Comparison of ENCODE assay signal across 13 cellular contexts in the genomic region with DNA sequence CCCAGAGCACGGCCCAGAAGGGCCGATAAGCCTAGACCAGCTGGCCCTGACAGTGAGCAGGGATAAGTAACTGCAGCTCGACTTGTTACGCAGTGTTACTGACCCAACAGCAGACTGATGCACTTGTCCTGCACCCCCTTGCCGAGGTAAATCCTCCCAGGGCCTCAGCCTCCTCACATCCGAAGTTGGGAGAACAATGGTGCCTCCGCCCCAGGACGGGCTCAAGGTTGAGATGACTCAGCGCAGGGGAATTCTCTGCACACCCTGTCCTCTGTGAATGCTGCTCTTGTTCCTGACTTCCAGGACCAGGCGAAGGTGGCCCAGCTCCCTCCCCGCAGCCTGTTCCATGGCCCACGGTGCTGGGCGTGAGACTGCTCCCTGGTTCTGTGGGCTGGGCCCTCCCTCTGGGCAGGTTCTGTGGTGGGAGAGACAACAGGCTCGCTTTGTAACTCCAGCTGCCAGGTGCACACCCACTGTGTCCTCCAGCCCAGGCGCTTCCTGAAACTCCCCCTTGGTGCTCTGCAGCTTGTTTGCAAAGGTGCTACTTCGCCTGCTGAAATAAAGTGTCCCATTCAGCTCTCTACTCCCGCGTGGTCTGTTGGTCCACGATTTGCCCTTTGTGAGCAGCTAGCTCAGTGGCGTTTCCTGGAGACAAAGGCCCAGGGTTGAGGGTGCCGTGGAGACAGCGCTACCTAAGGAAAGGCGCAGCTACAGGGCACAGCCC. TPM values are rescaled to one million over a fixed set of nuclear protein-coding genes. Genes with fewer than 3 reads are reported as not detected.
A peak's percentile ranks its signal among the peaks of the same experiment; 100 is the strongest.
DNase-seq lines count a peak whose midpoint lies in the region; ATAC-seq and TF ChIP-seq lines count a peak whose summit lies in the region.
"Had no signal": no experiment of that assay in that cellular context is flagged by ENCODE, and none has a peak within 500 bp of the region (broad histone marks: within the 10 kb centered on the region; RNA-seq: fewer than 3 reads in every experiment).

No MANE protein-coding gene starts in this region.

- H3K4me2 ChIP-seq in mesendoderm (ENCODE audit: low read length): no peak overlapping the region

- no peaks in the 10 kb centered on the region for H3K79me1 ChIP-seq in mesendoderm (ENCODE audit: low read length)

- CTCF ChIA-PET in Calu3 (lab: Charles Lee): interaction anchor here (1.0 to 1.8 kb wide), 7 partner anchors 13 to 150 kb away, joined by 3 to 10 read pairs (median 4); no protein-coding TSS in a partner anchor

- H3K4me3 Mint-ChIP-seq in Calu3 (ENCODE audit: low read depth, unreplicated experiment): peak overlapping the region; percentile 7
- H3K4me3 Mint-ChIP-seq: CD14-positive monocyte; stimulated activated memory B cell treated with anti-CD40 and anti-IgM and Interleukin-4, amounts not matched to agents 10 μg/mL and 1 μg/mL and 100 μg/mL, for 72 hours had no signal

- H2BK5ac ChIP-seq in mesendoderm (ENCODE audit: low read length): no peak overlapping the region

- H3K4me1 ChIP-seq in body of pancreas (peaks cover 24% of the 10 kb centered on the region), mesendoderm (ENCODE audit: control insufficient read depth, low read depth, low read length) (no peaks in the 10 kb centered on the region)

- H3K18ac ChIP-seq in mesendoderm (ENCODE audit: low read length): no peak overlapping the region

- no peak overlapping the region for H4K8ac ChIP-seq in mesendoderm (ENCODE audit: low read depth, low read length)

- H2BK120ac ChIP-seq in mesendoderm (ENCODE audit: low read depth, low read length): no peak overlapping the region

- peak; percentile 81 for ATAC-seq in body of pancreas
- ATAC-seq in GM21723 (IDR thresholded peaks at IDR 0.05; ENCODE audit: unreplicated experiment): no peak
- no peak for ATAC-seq in HG02642 (IDR thresholded peaks at IDR 0.05; ENCODE audit: poor library complexity, unreplicated experiment)
- no peak for ATAC-seq in GM21576 (IDR thresholded peaks at IDR 0.05; ENCODE audit: unreplicated experiment)
- ATAC-seq: stimulated activated memory B cell treated with anti-CD40 and anti-IgM and Interleukin-4, amounts not matched to agents 10 μg/mL and 1 μg/mL and 100 μg/mL, for 72 hours had no signal

- peaks cover 0 to 7% (median 0%) of the 10 kb centered on the region in 3 donors for H3K9me3 ChIP-seq in body of pancreas

- 64 to 66% methylated on average over 21 to 23 of the region's 23 CpGs for WGBS in body of pancreas, 2 donors
- WGBS in mesendoderm (ENCODE audit: extremely low coverage, insufficient coverage, low lambda C conversion rate): no CpG with 5 or more reads among the region's 23 CpGs

- peaks cover 40% of the 10 kb centered on the region for H3K4me1 Mint-ChIP-seq in Calu3 (ENCODE audit: low read depth, unreplicated experiment)

- no peak overlapping the region for H4K5ac ChIP-seq in mesendoderm (ENCODE audit: low read length)

- peaks cover 8% of the 10 kb centered on the region for H3K9me3 Mint-ChIP-seq in Calu3 (ENCODE audit: low read depth, unreplicated experiment)

- DNase-seq in Calu3 (peak; percentile 94), NCI-H146 (lab: John Stamatoyannopoulos, UW) (peak; percentile 58), body of pancreas (peak; percentile 56 to 76 (median 70)), mesendoderm (peak; percentile 54), OCI-M2 (lab: John Stamatoyannopoulos, UW; ENCODE audit: unreplicated experiment) (no peak)

- H3K79me2 ChIP-seq in mesendoderm (ENCODE audit: control insufficient read depth, insufficient read depth, low read length): no peaks in the 10 kb centered on the region

- peak in 2 of 3 donors; percentile 48 to 53 for TF ChIP-seq POLR2A in body of pancreas (IDR thresholded peaks at IDR 0.05)

- H3K4ac ChIP-seq in mesendoderm (ENCODE audit: low read depth, low read length): no peak overlapping the region

- H3K27me3 ChIP-seq in body of pancreas: no peaks in the 10 kb centered on the region
- peaks cover 4% of the 10 kb centered on the region for H3K27me3 ChIP-seq in mesendoderm (ENCODE audit: insufficient read depth, low read length, poor library complexity)

- no peaks in the 10 kb centered on the region for H3K36me3 ChIP-seq in body of pancreas (replicated peaks in 1 of 2; ENCODE audit: insufficient read depth in 1 of 2, low read depth in 2 of 2)
- no peaks in the 10 kb centered on the region for H3K36me3 ChIP-seq in mesendoderm (ENCODE audit: control insufficient read depth, insufficient read depth, low read length)

- H3K9ac ChIP-seq in mesendoderm (ENCODE audit: low read length): no peak overlapping the region

- intact Hi-C loops in Calu3 (cut with micrococcal nuclease; ENCODE audit: unreplicated experiment) (loop anchor here (5.0 kb wide), 1 partner anchor 34 kb away; no protein-coding TSS in a partner anchor), body of pancreas (cut with DNase I) (no loop called here)

- peak overlapping the region; percentile 72 to 93 (median 87) for H3K27ac ChIP-seq in body of pancreas
- H3K27ac ChIP-seq in mesendoderm (ENCODE audit: low read depth, low read length): no peak overlapping the region

- H3K23ac ChIP-seq in mesendoderm (ENCODE audit: low read length): no peak overlapping the region

- no peak overlapping the region for H2BK15ac ChIP-seq in mesendoderm (replicated peaks; ENCODE audit: low read depth)

- no peak overlapping the region for H2AK5ac ChIP-seq in mesendoderm (ENCODE audit: low read length)

- H3K36me3 Mint-ChIP-seq in Calu3 (ENCODE audit: insufficient read depth, unreplicated experiment): peaks cover 15% of the 10 kb centered on the region
- H3K36me3 Mint-ChIP-seq: CD14-positive monocyte had no signal

- no TSS peak for BruUV-seq in Calu3 (replicated peaks; lab: Mats Ljungman, UMichigan)

- TF ChIP-seq CTCF in Calu3 (IDR thresholded peaks at IDR 0.05; ENCODE audit: unreplicated experiment): no peak
- TF ChIP-seq CTCF in body of pancreas (IDR thresholded peaks at IDR 0.05): no peak

- H3K56ac ChIP-seq in mesendoderm (ENCODE audit: low read length): no peak overlapping the region

- H3K4me3 ChIP-seq in body of pancreas: no peak overlapping the region
- H3K4me3 ChIP-seq in mesendoderm (ENCODE audit: low read length): no peak overlapping the region

- H3K27me3 Mint-ChIP-seq in Calu3 (ENCODE audit: unreplicated experiment): peaks cover 32% of the 10 kb centered on the region

- peak overlapping the region; percentile 37 for H3K27ac Mint-ChIP-seq in Calu3 (ENCODE audit: unreplicated experiment)
- H3K27ac Mint-ChIP-seq: CD14-positive monocyte; stimulated activated memory B cell treated with anti-CD40 and anti-IgM and Interleukin-4, amounts not matched to agents 10 μg/mL and 1 μg/mL and 100 μg/mL, for 72 hours had no signal

RNA-seq across cellular contexts. Expression of a gene that starts 40.1 kb away (rescaled TPM):
- total RNA-seq in Calu3 (2022) (not detected in 2 replicates), body of pancreas (1 to 10 TPM in 1 of 2 donors, under 1 TPM in 1; 0.66 to 1.3 TPM)
- polyA plus RNA-seq in mesendoderm (2013, experiment 1 of 2): not detected
- polyA plus RNA-seq in mesendoderm (2013, experiment 2 of 2): not detected
- total RNA-seq: glomerular endothelial cell, lower leg skin, occipital lobe had no signal
- polyA plus RNA-seq: CD14-positive monocyte had no signal

RNA-seq across cellular contexts. Expression of a gene that starts 49.4 kb away (rescaled TPM):
- total RNA-seq in Calu3 (2022) (82.3 and 90.5 TPM in 2 replicates), body of pancreas (10 to 100 TPM; 35.5 to 42.8 TPM)
- 8.6 TPM for polyA plus RNA-seq in mesendoderm (2013, experiment 1 of 2)
- 8.4 TPM for polyA plus RNA-seq in mesendoderm (2013, experiment 2 of 2)
